In genomic region chr9:81729141-81729540, GRCh38 we compare ENCODE assay signal across 9 cellular contexts. TPM values are rescaled to one million over a fixed set of nuclear protein-coding genes. Genes with fewer than 3 reads are reported as not detected.
DNase-seq lines count a peak whose midpoint lies in the region; ATAC-seq lines count a peak whose summit lies in the region.
"Had no signal": no experiment of that assay in that cellular context is flagged by ENCODE, and none has a peak within 500 bp of the region (broad histone marks: within the 10 kb centered on the region; RNA-seq: fewer than 3 reads in every experiment).

No MANE protein-coding gene starts in this region.

- no peaks in the 10 kb centered on the region for H3K36me3 Mint-ChIP-seq in naive B cell
- no peaks in the 10 kb centered on the region for H3K36me3 Mint-ChIP-seq in activated T-helper 17 cell treated with anti-CD3 and anti-CD28 coated beads, Interleukin-2, amount 50 U/mL, for 72 hours (ENCODE audit: low read depth)
- H3K36me3 Mint-ChIP-seq: T-cell had no signal

- peak; percentile 51 for ATAC-seq in GM19372 (IDR thresholded peaks at IDR 0.05; ENCODE audit: low read depth, unreplicated experiment)
- peak; percentile 79 for ATAC-seq in HG02759 (IDR thresholded peaks at IDR 0.05; ENCODE audit: unreplicated experiment)
- peak; percentile 78 for ATAC-seq in HG03575 (IDR thresholded peaks at IDR 0.05; ENCODE audit: extremely low read depth, insufficient number of reproducible peaks, low FRiP score, unreplicated experiment)
- ATAC-seq in naive B cell (ENCODE audit: low read depth in 2 of 2), result peak; percentile 83
- ATAC-seq in activated T-helper 17 cell treated with anti-CD3 and anti-CD28 coated beads, Interleukin-2, amount 50 U/mL, for 72 hours (replicated peaks), result no peak
- ATAC-seq: T-cell had no signal

- DNase-seq in naive B cell (peak; percentile 66), NCI-H524 treated with DMSO at 0.1 percent for 48 hours (lab: John Stamatoyannopoulos, UW) (no peak), NCI-H345 (lab: John Stamatoyannopoulos, UW) (no peak)
- DNase-seq: spleen, T-cell had no signal

- no peaks in the 10 kb centered on the region for H3K27me3 Mint-ChIP-seq in naive B cell
- no peaks in the 10 kb centered on the region for H3K27me3 Mint-ChIP-seq in activated T-helper 17 cell treated with anti-CD3 and anti-CD28 coated beads, Interleukin-2, amount 50 U/mL, for 72 hours
- H3K27me3 Mint-ChIP-seq: T-cell had no signal

- peak overlapping the region; percentile 25 to 96 (median 88) for H3K27ac Mint-ChIP-seq in naive B cell
- H3K27ac Mint-ChIP-seq in activated T-helper 17 cell treated with anti-CD3 and anti-CD28 coated beads, Interleukin-2, amount 50 U/mL, for 72 hours, result no peak overlapping the region
- H3K27ac Mint-ChIP-seq: T-cell had no signal

- peaks cover 0 to 2% (median 0%) of the 10 kb centered on the region in 7 donors for H3K9me3 Mint-ChIP-seq in naive B cell
- H3K9me3 Mint-ChIP-seq in activated T-helper 17 cell treated with anti-CD3 and anti-CD28 coated beads, Interleukin-2, amount 50 U/mL, for 72 hours, result no peaks in the 10 kb centered on the region
- H3K9me3 Mint-ChIP-seq: T-cell had no signal

- peak overlapping the region; percentile 29 to 85 (median 70) for H3K4me3 Mint-ChIP-seq in naive B cell
- H3K4me3 Mint-ChIP-seq in activated T-helper 17 cell treated with anti-CD3 and anti-CD28 coated beads, Interleukin-2, amount 50 U/mL, for 72 hours, result no peak overlapping the region

- peaks cover 12 to 31% (median 19%) of the 10 kb centered on the region in 3 donors for H3K4me1 Mint-ChIP-seq in naive B cell
- no peaks in the 10 kb centered on the region for H3K4me1 Mint-ChIP-seq in activated T-helper 17 cell treated with anti-CD3 and anti-CD28 coated beads, Interleukin-2, amount 50 U/mL, for 72 hours
- H3K4me1 Mint-ChIP-seq: T-cell had no signal

RNA-seq across cellular contexts. Expression of gene TLE1, which starts 39.8 kb away (rescaled TPM):
- 100 to 1,000 TPM in 4 of 6 donors, 10 to 100 TPM in 2; 86.2 to 241 (median 152) TPM for polyA plus RNA-seq in naive B cell (ENCODE audit: low read depth in 6 of 6)
- total RNA-seq in activated T-helper 17 cell treated with anti-CD3 and anti-CD28 coated beads, Interleukin-2, amount 50 U/mL, for 72 hours, result under 1 TPM; 0.13 to 0.97 TPM
